ENCODE assay signal across 17 cellular contexts in genomic region chr20:63937596-63937995, GRCh38. TPM values are rescaled to one million over a fixed set of nuclear protein-coding genes. Genes with fewer than 3 reads are reported as not detected.
DNase-seq lines count a peak whose midpoint lies in the region; ATAC-seq, FAIRE-seq and TF ChIP-seq lines count a peak whose summit lies in the region.
"Had no signal": no experiment of that assay in that cellular context is flagged by ENCODE, and none has a peak within 500 bp of the region (broad histone marks: within the 10 kb centered on the region; RNA-seq: fewer than 3 reads in every experiment).

No MANE protein-coding gene starts in this region.

- peaks cover 11% of the 10 kb centered on the region for H4K20me1 ChIP-seq in K562 (replicated peaks; ENCODE audit: control insufficient read depth, insufficient read depth, low read length)

- FAIRE-seq in K562 (lab: Jason Lieb, UNC): peak; percentile 37

- H3K36me3 Mint-ChIP-seq in HFFc6 (ENCODE audit: low read depth): peaks cover 24% of the 10 kb centered on the region
- peaks cover 23% of the 10 kb centered on the region for H3K36me3 Mint-ChIP-seq in T-helper 2 cell treated with Interferon-gamma antibody and Interleukin-4, amounts not matched to agents 5 μg/mL and 100 μg/mL, for 36 hours (ENCODE audit: low read depth)

- in situ Hi-C loops in K562 (cut with MboI): no loop called here

- H3K27ac Mint-ChIP-seq in HFFc6: peak overlapping the region; percentile 14; the same call in 1 of the 2 replicates
- no peak overlapping the region for H3K27ac Mint-ChIP-seq in T-helper 2 cell treated with Interferon-gamma antibody and Interleukin-4, amounts not matched to agents 5 μg/mL and 100 μg/mL, for 36 hours

- H3K27ac ChIP-seq in K562 (ENCODE audit: extremely low read depth, low read depth, low read length): no peak overlapping the region
- H3K27ac ChIP-seq in neutrophil: peak overlapping the region; percentile 20
- H3K27ac ChIP-seq in breast epithelium: no peak overlapping the region
- H3K27ac ChIP-seq: SK-N-MC had no signal

- no peaks in the 10 kb centered on the region for H3K4me1 Mint-ChIP-seq in HFFc6 (ENCODE audit: low read depth)
- peaks cover 9% of the 10 kb centered on the region for H3K4me1 Mint-ChIP-seq in T-helper 2 cell treated with Interferon-gamma antibody and Interleukin-4, amounts not matched to agents 5 μg/mL and 100 μg/mL, for 36 hours (ENCODE audit: low read depth)

- intact Hi-C loops in K562 (cut with micrococcal nuclease) (no loop called here), breast epithelium (cut with DNase I; ENCODE audit: low total_unique reads) (no loop called here)

- no peak overlapping the region for H2AFZ ChIP-seq in K562 (ENCODE audit: low read depth, low read length)

- no TSS peak for BruUV-seq in K562 (replicated peaks; lab: Mats Ljungman, UMichigan)

- TF ChIP-seq RAD21 in K562 (CRISPR knock-in tag; conservative IDR thresholded peaks at IDR 0.05 in 1 of 2, IDR thresholded peaks at IDR 0.05 in 1 of 2): no peak

- TF ChIP-seq EP300 in K562 (IDR thresholded peaks at IDR 0.05; ENCODE audit: low read length): no peak

- H3K27me3 ChIP-seq in K562 (ENCODE audit: control insufficient read depth in 2 of 2, insufficient read depth in 2 of 2, low read length in 2 of 2) (no peaks in the 10 kb centered on the region), neutrophil (no peaks in the 10 kb centered on the region), breast epithelium (no peaks in the 10 kb centered on the region)
- H3K27me3 ChIP-seq: BE2C had no signal

- peaks cover 75% of the 10 kb centered on the region; the same call in 2 of the 3 replicates for H3K36me3 ChIP-seq in K562 (ENCODE audit: control insufficient read depth, insufficient read depth, low read length)
- peaks cover 87% of the 10 kb centered on the region for H3K36me3 ChIP-seq in neutrophil
- peaks cover 10% of the 10 kb centered on the region for H3K36me3 ChIP-seq in breast epithelium

- no peak overlapping the region for H3K4me2 ChIP-seq in K562 (ENCODE audit: insufficient read depth, low read length)

- CTCF ChIA-PET in K562 (lab: Yijun Ruan, JAX; ENCODE audit: low intra/inter-chr PET ratio): no interaction called here

- H3K79me2 ChIP-seq in K562 (ENCODE audit: control insufficient read depth, insufficient read depth, low read length): peaks cover 7% of the 10 kb centered on the region

- TF ChIP-seq CTCF in HFFc6 (IDR thresholded peaks at IDR 0.05) (no peak), K562 (IDR thresholded peaks at IDR 0.05 in 2 of 3, conservative IDR thresholded peaks at IDR 0.05 in 1 of 3; ENCODE audit: insufficient read depth in 2 of 3, low read depth in 1 of 3, low read length in 3 of 3) (no peak), neutrophil (IDR thresholded peaks at IDR 0.05) (no peak), breast epithelium (IDR thresholded peaks at IDR 0.05) (no peak)

- H3K4me1 ChIP-seq in K562 (replicated peaks in 1 of 2; ENCODE audit: control insufficient read depth in 2 of 2, insufficient read depth in 2 of 2, low read length in 2 of 2): peaks cover 4 to 54% of the 10 kb centered on the region in 2 experiments; a peak in 3 of 5 replicates
- H3K4me1 ChIP-seq in neutrophil (ENCODE audit: control insufficient read depth in 1 of 2, insufficient read depth in 1 of 2, low read depth in 1 of 2, low read length in 1 of 2): peaks cover 27 to 41% of the 10 kb centered on the region in 2 experiments
- H3K4me1 ChIP-seq in breast epithelium: peaks cover 0 to 3% of the 10 kb centered on the region in 2 donors
- H3K4me1 ChIP-seq: BE2C had no signal

- no peak for ATAC-seq in K562

- DNase-seq in 8988T: peak; percentile 37
- no peak for DNase-seq in HFFc6
- no peak for DNase-seq in K562 (ENCODE audit: extremely low read depth in 1 of 4, low spot score in 3 of 4)
- no peak for DNase-seq in T-helper 2 cell treated with Interferon-gamma antibody and Interleukin-4, amounts not matched to agents 5 μg/mL and 100 μg/mL, for 36 hours (ENCODE audit: low spot score)
- DNase-seq in breast epithelium (ENCODE audit: low spot score in 2 of 2): no peak
- no peak for DNase-seq in NCI-H2227 treated with DMSO at 0.1 percent for 48 hours (lab: John Stamatoyannopoulos, UW)
- DNase-seq: BE2C, GF-D8, GOT3, Kasumi-1, NCI-H1930, NCI-H2171, NCI-H510A, NCI-H82 had no signal

- no peaks in the 10 kb centered on the region for H3K27me3 Mint-ChIP-seq in HFFc6 (ENCODE audit: insufficient read depth)
- H3K27me3 Mint-ChIP-seq in T-helper 2 cell treated with Interferon-gamma antibody and Interleukin-4, amounts not matched to agents 5 μg/mL and 100 μg/mL, for 36 hours (ENCODE audit: low read depth): no peaks in the 10 kb centered on the region
- H3K27me3 Mint-ChIP-seq: CD8-positive, alpha-beta memory T cell had no signal

- H3K9ac ChIP-seq in K562 (ENCODE audit: insufficient read depth in 1 of 2, low read depth in 2 of 2, low read length in 2 of 2): no peak overlapping the region

- TF ChIP-seq POLR2A in K562 (conservative IDR thresholded peaks at IDR 0.05) (no peak), breast epithelium (IDR thresholded peaks at IDR 0.05) (no peak)

- H3K9me1 ChIP-seq in K562 (ENCODE audit: control insufficient read depth, insufficient read depth, low read length): no peaks in the 10 kb centered on the region

- POLR2A ChIA-PET in K562 (lab: Yijun Ruan, JAX): interaction anchor here (1.0 kb wide), 1 partner anchor 14 kb away, joined by 3 read pairs; no protein-coding TSS in a partner anchor

- 93% methylated on average over 14 of the region's 14 CpGs for WGBS in K562 (ENCODE audit: insufficient coverage, low coverage, missing lambda C conversion rate)

- no peaks in the 10 kb centered on the region for H3K9me3 Mint-ChIP-seq in HFFc6
- no peaks in the 10 kb centered on the region for H3K9me3 Mint-ChIP-seq in T-helper 2 cell treated with Interferon-gamma antibody and Interleukin-4, amounts not matched to agents 5 μg/mL and 100 μg/mL, for 36 hours
- H3K9me3 Mint-ChIP-seq: CD8-positive, alpha-beta memory T cell had no signal

- no peak overlapping the region for H3K4me3 Mint-ChIP-seq in HFFc6
- no peak overlapping the region for H3K4me3 Mint-ChIP-seq in T-helper 2 cell treated with Interferon-gamma antibody and Interleukin-4, amounts not matched to agents 5 μg/mL and 100 μg/mL, for 36 hours
- H3K4me3 Mint-ChIP-seq: CD8-positive, alpha-beta memory T cell had no signal

- no peaks in the 10 kb centered on the region; the same call in 1 of the 2 replicates for H3K9me3 ChIP-seq in K562 (replicated peaks; ENCODE audit: control insufficient read depth, insufficient read depth, low read depth, low read length)
- no peaks in the 10 kb centered on the region for H3K9me3 ChIP-seq in neutrophil
- H3K9me3 ChIP-seq in breast epithelium: no peaks in the 10 kb centered on the region
- H3K9me3 ChIP-seq: BE2C had no signal

- H3K4me3 ChIP-seq in K562 (no peak overlapping the region), neutrophil (ENCODE audit: low read depth in 1 of 2, low read length in 1 of 2) (no peak overlapping the region), breast epithelium (no peak overlapping the region)
- H3K4me3 ChIP-seq: SK-N-MC had no signal

RNA-seq across cellular contexts. Expression of gene UCKL1, which starts 18.6 kb away (rescaled TPM):
- total RNA-seq in HFFc6 (2021; fragmentation: NEBNext Ultra II Directional; extraction: Animal tissue kit (Norgen Biotek cat#: 25700)): 10 to 100 TPM; 17.2 to 21.7 (median 19.4) TPM
- total RNA-seq in K562 (2011; cell fraction: chromatin; rRNA removed; ENCODE audit: low replicate concordance): 103 and 254 TPM in 2 replicates
- 128 and 153 TPM in 2 replicates for total RNA-seq in K562 (2011; cell fraction: nucleolus; rRNA removed)
- 102 and 113 TPM in 2 replicates for total RNA-seq in K562 (2011; cell fraction: nucleoplasm; rRNA removed)
- total RNA-seq in K562 (2014; rRNA removed): 28.5 and 36.8 TPM in 2 replicates
- 7.9 and 10.8 TPM in 2 replicates for total RNA-seq in K562 (2014; rRNA removed; fragmentation: Illumina TruSeq; extraction: Trizol)
- total RNA-seq in K562 (2015; rRNA removed; fragmentation: Illumina TruSeq; extraction: Trizol): 21.5 and 24.1 TPM in 2 replicates
- 46.1 and 52.8 TPM in 2 replicates for total RNA-seq in K562 (2021)
- polyA plus RNA-seq in K562 (2011; rRNA removed): 26.9 and 40.4 TPM in 2 replicates
- 35.2 and 67.5 TPM in 2 replicates for polyA plus RNA-seq in K562 (2011; cell fraction: cytosol; rRNA removed)
- 185 and 221 TPM in 2 replicates for polyA plus RNA-seq in K562 (2011; cell fraction: nucleus; rRNA removed)
- 35.3 and 54.9 TPM in 2 replicates for polyA plus RNA-seq in K562 (2012)
- polyA plus RNA-seq in K562 (2014; fragmentation: Illumina TruSeq; extraction: Trizol): 24.2 and 36.6 TPM in 2 replicates
- 1 to 10 TPM; 3.1 to 6.6 TPM for polyA plus RNA-seq in K562 (2014; fragmentation: Nextera tagmentation; extraction: Ambion mirVana)
- 49.0 and 57.1 TPM in 2 replicates for polyA plus RNA-seq in K562 (2014; rRNA removed)
- 14.0 and 18.9 TPM in 2 replicates for polyA minus RNA-seq in K562 (2011; rRNA and poly(A)+ RNA removed)
- polyA minus RNA-seq in K562 (2011; cell fraction: cytosol; rRNA and poly(A)+ RNA removed): 20.3 and 21.6 TPM in 2 replicates
- polyA minus RNA-seq in K562 (2011; cell fraction: nucleus; rRNA and poly(A)+ RNA removed): 40.1 and 51.8 TPM in 2 replicates
- total RNA-seq in breast epithelium: 10 to 100 TPM; 24.2 to 44.9 (median 36.3) TPM

RNA-seq across cellular contexts. Expression of gene ZNF512B, which starts 32.1 kb away (rescaled TPM):
- total RNA-seq in HFFc6 (2021; fragmentation: NEBNext Ultra II Directional; extraction: Animal tissue kit (Norgen Biotek cat#: 25700)): 10 to 100 TPM; 20.7 to 26.1 (median 21.4) TPM
- total RNA-seq in K562 (2011; cell fraction: chromatin; rRNA removed; ENCODE audit: low replicate concordance): 14.5 and 45.8 TPM in 2 replicates
- total RNA-seq in K562 (2011; cell fraction: nucleolus; rRNA removed): 23.8 and 25.5 TPM in 2 replicates
- 15.2 and 19.3 TPM in 2 replicates for total RNA-seq in K562 (2011; cell fraction: nucleoplasm; rRNA removed)
- total RNA-seq in K562 (2014; rRNA removed): 13.5 and 17.2 TPM in 2 replicates
- total RNA-seq in K562 (2014; rRNA removed; fragmentation: Illumina TruSeq; extraction: Trizol): 3.2 and 3.8 TPM in 2 replicates
- 11.2 and 11.3 TPM in 2 replicates for total RNA-seq in K562 (2015; rRNA removed; fragmentation: Illumina TruSeq; extraction: Trizol)
- 24.9 and 27.8 TPM in 2 replicates for total RNA-seq in K562 (2021)
- 3.9 and 4.2 TPM in 2 replicates for polyA plus RNA-seq in K562 (2011; rRNA removed)
- 4.1 and 9.7 TPM in 2 replicates for polyA plus RNA-seq in K562 (2011; cell fraction: cytosol; rRNA removed)
- 29.4 and 48.2 TPM in 2 replicates for polyA plus RNA-seq in K562 (2011; cell fraction: nucleus; rRNA removed)
- polyA plus RNA-seq in K562 (2012): 14.3 and 16.2 TPM in 2 replicates
- polyA plus RNA-seq in K562 (2014; fragmentation: Illumina TruSeq; extraction: Trizol): 8.2 and 14.9 TPM in 2 replicates
- polyA plus RNA-seq in K562 (2014; fragmentation: Nextera tagmentation; extraction: Ambion mirVana): under 1 TPM; 0.01 to 0.03 TPM
- 13.0 and 16.5 TPM in 2 replicates for polyA plus RNA-seq in K562 (2014; rRNA removed)
- polyA minus RNA-seq in K562 (2011; rRNA and poly(A)+ RNA removed): 1.1 and 2.7 TPM in 2 replicates
- 6.3 and 8.5 TPM in 2 replicates for polyA minus RNA-seq in K562 (2011; cell fraction: cytosol; rRNA and poly(A)+ RNA removed)
- polyA minus RNA-seq in K562 (2011; cell fraction: nucleus; rRNA and poly(A)+ RNA removed): 6.7 and 6.9 TPM in 2 replicates
- total RNA-seq in breast epithelium: 10 to 100 TPM in 1 of 3 donors, 1 to 10 TPM in 2; 5.8 to 12.7 (median 9.2) TPM

RNA-seq across cellular contexts. Expression of gene SAMD10, which starts 41.8 kb away (rescaled TPM):
- 1 to 10 TPM; 1.3 to 3.0 (median 2.1) TPM for total RNA-seq in HFFc6 (2021; fragmentation: NEBNext Ultra II Directional; extraction: Animal tissue kit (Norgen Biotek cat#: 25700))
- total RNA-seq in K562 (2011; cell fraction: chromatin; rRNA removed; ENCODE audit: low replicate concordance): 3.5 and 12.3 TPM in 2 replicates
- 7.8 and 11.8 TPM in 2 replicates for total RNA-seq in K562 (2011; cell fraction: nucleolus; rRNA removed)
- total RNA-seq in K562 (2011; cell fraction: nucleoplasm; rRNA removed): 5.1 and 7.5 TPM in 2 replicates
- total RNA-seq in K562 (2014; rRNA removed) (4.8 and 9.8 TPM in 2 replicates), K562 (2014; rRNA removed; fragmentation: Illumina TruSeq; extraction: Trizol) (0.95 and 1.1 TPM in 2 replicates), K562 (2015; rRNA removed; fragmentation: Illumina TruSeq; extraction: Trizol) (3.5 and 4.8 TPM in 2 replicates), K562 (2021) (12.1 and 15.2 TPM in 2 replicates), breast epithelium (1 to 10 TPM in 2 of 3 donors, under 1 TPM in 1; 0.96 to 3.3 (median 2.8) TPM)
- polyA plus RNA-seq in K562 (2011; rRNA removed) (3.9 and 6.8 TPM in 2 replicates), K562 (2014; fragmentation: Illumina TruSeq; extraction: Trizol) (6.0 and 9.6 TPM in 2 replicates), K562 (2014; fragmentation: Nextera tagmentation; extraction: Ambion mirVana) (under 1 TPM; 0.37 to 0.52 TPM), K562 (2014; rRNA removed) (11.4 and 12.4 TPM in 2 replicates)
- polyA plus RNA-seq in K562 (2011; cell fraction: cytosol; rRNA removed): 4.6 and 19.2 TPM in 2 replicates
- 35.1 and 67.7 TPM in 2 replicates for polyA plus RNA-seq in K562 (2011; cell fraction: nucleus; rRNA removed)
- 15.0 and 18.1 TPM in 2 replicates for polyA plus RNA-seq in K562 (2012)
- 0.45 and 0.67 TPM in 2 replicates for polyA minus RNA-seq in K562 (2011; rRNA and poly(A)+ RNA removed)
- 5.6 and 6.4 TPM in 2 replicates for polyA minus RNA-seq in K562 (2011; cell fraction: cytosol; rRNA and poly(A)+ RNA removed)
- polyA minus RNA-seq in K562 (2011; cell fraction: nucleus; rRNA and poly(A)+ RNA removed): 2.4 and 3.0 TPM in 2 replicates

RNA-seq across cellular contexts. Expression of gene DNAJC5, which starts 42.7 kb away (rescaled TPM):
- 10 to 100 TPM; 52.0 to 65.8 (median 56.2) TPM for total RNA-seq in HFFc6 (2021; fragmentation: NEBNext Ultra II Directional; extraction: Animal tissue kit (Norgen Biotek cat#: 25700))
- total RNA-seq in K562 (2011; cell fraction: chromatin; rRNA removed; ENCODE audit: low replicate concordance): 54.4 and 105 TPM in 2 replicates
- total RNA-seq in K562 (2011; cell fraction: nucleolus; rRNA removed): 56.5 and 57.4 TPM in 2 replicates
- total RNA-seq in K562 (2011; cell fraction: nucleoplasm; rRNA removed): 36.4 and 43.2 TPM in 2 replicates
- 31.3 and 41.1 TPM in 2 replicates for total RNA-seq in K562 (2014; rRNA removed)
- 10.3 and 13.4 TPM in 2 replicates for total RNA-seq in K562 (2014; rRNA removed; fragmentation: Illumina TruSeq; extraction: Trizol)
- total RNA-seq in K562 (2015; rRNA removed; fragmentation: Illumina TruSeq; extraction: Trizol): 28.4 and 29.5 TPM in 2 replicates
- total RNA-seq in K562 (2021): 42.3 and 42.8 TPM in 2 replicates
- 22.4 and 23.4 TPM in 2 replicates for polyA plus RNA-seq in K562 (2011; rRNA removed)
- 25.9 and 38.5 TPM in 2 replicates for polyA plus RNA-seq in K562 (2011; cell fraction: cytosol; rRNA removed)
- 42.6 and 52.5 TPM in 2 replicates for polyA plus RNA-seq in K562 (2011; cell fraction: nucleus; rRNA removed)
- 28.8 and 29.1 TPM in 2 replicates for polyA plus RNA-seq in K562 (2012)
- 21.8 and 27.2 TPM in 2 replicates for polyA plus RNA-seq in K562 (2014; fragmentation: Illumina TruSeq; extraction: Trizol)
- polyA plus RNA-seq in K562 (2014; fragmentation: Nextera tagmentation; extraction: Ambion mirVana): under 1 TPM; 0.95 to 0.99 TPM
- polyA plus RNA-seq in K562 (2014; rRNA removed): 25.5 and 26.3 TPM in 2 replicates
- 17.3 and 29.6 TPM in 2 replicates for polyA minus RNA-seq in K562 (2011; rRNA and poly(A)+ RNA removed)
- polyA minus RNA-seq in K562 (2011; cell fraction: cytosol; rRNA and poly(A)+ RNA removed): 26.0 and 31.4 TPM in 2 replicates
- polyA minus RNA-seq in K562 (2011; cell fraction: nucleus; rRNA and poly(A)+ RNA removed): 10.2 and 12.2 TPM in 2 replicates
- total RNA-seq in breast epithelium: 10 to 100 TPM; 31.1 to 37.9 (median 37.0) TPM

RNA-seq across cellular contexts. Expression of gene PRPF6, which starts 43.3 kb away (rescaled TPM):
- total RNA-seq in HFFc6 (2021; fragmentation: NEBNext Ultra II Directional; extraction: Animal tissue kit (Norgen Biotek cat#: 25700)): 10 to 100 TPM; 70.7 to 73.2 (median 72.9) TPM
- total RNA-seq in K562 (2011; cell fraction: chromatin; rRNA removed; ENCODE audit: low replicate concordance): 43.5 and 79.2 TPM in 2 replicates
- total RNA-seq in K562 (2011; cell fraction: nucleolus; rRNA removed): 37.2 and 37.9 TPM in 2 replicates
- total RNA-seq in K562 (2011; cell fraction: nucleoplasm; rRNA removed): 25.8 and 34.6 TPM in 2 replicates
- 59.9 and 65.9 TPM in 2 replicates for total RNA-seq in K562 (2014; rRNA removed)
- 37.1 and 45.0 TPM in 2 replicates for total RNA-seq in K562 (2014; rRNA removed; fragmentation: Illumina TruSeq; extraction: Trizol)
- total RNA-seq in K562 (2015; rRNA removed; fragmentation: Illumina TruSeq; extraction: Trizol): 69.1 and 70.2 TPM in 2 replicates
- total RNA-seq in K562 (2021): 79.5 and 83.2 TPM in 2 replicates
- 31.9 and 38.8 TPM in 2 replicates for polyA plus RNA-seq in K562 (2011; rRNA removed)
- polyA plus RNA-seq in K562 (2011; cell fraction: cytosol; rRNA removed): 31.0 and 31.9 TPM in 2 replicates
- polyA plus RNA-seq in K562 (2011; cell fraction: nucleus; rRNA removed): 33.2 and 38.3 TPM in 2 replicates
- polyA plus RNA-seq in K562 (2012): 64.7 and 71.3 TPM in 2 replicates
- polyA plus RNA-seq in K562 (2014; fragmentation: Illumina TruSeq; extraction: Trizol): 65.2 and 68.2 TPM in 2 replicates
- polyA plus RNA-seq in K562 (2014; fragmentation: Nextera tagmentation; extraction: Ambion mirVana): 1 to 10 TPM; 4.2 to 4.3 TPM
- 53.9 and 60.5 TPM in 2 replicates for polyA plus RNA-seq in K562 (2014; rRNA removed)
- 43.7 and 45.2 TPM in 2 replicates for polyA minus RNA-seq in K562 (2011; rRNA and poly(A)+ RNA removed)
- polyA minus RNA-seq in K562 (2011; cell fraction: cytosol; rRNA and poly(A)+ RNA removed): 40.1 and 44.7 TPM in 2 replicates
- 16.3 and 25.7 TPM in 2 replicates for polyA minus RNA-seq in K562 (2011; cell fraction: nucleus; rRNA and poly(A)+ RNA removed)
- total RNA-seq in breast epithelium: 10 to 100 TPM; 53.9 to 67.5 (median 59.6) TPM
